12 cellular contexts compared by ENCODE assay signal in genomic region chr19:11423164-11423803, GRCh38. TPM values are rescaled to one million over a fixed set of nuclear protein-coding genes. Genes with fewer than 3 reads are reported as not detected.
DNase-seq lines count a peak whose midpoint lies in the region; ATAC-seq and TF ChIP-seq lines count a peak whose summit lies in the region.
"Had no signal": no experiment of that assay in that cellular context is flagged by ENCODE, and none has a peak within 500 bp of the region (broad histone marks: within the 10 kb centered on the region; RNA-seq: fewer than 3 reads in every experiment).

No MANE protein-coding gene starts in this region.

- no peak overlapping the region for H2AFZ ChIP-seq in osteoblast (ENCODE audit: low read length)

- H3K27me3 ChIP-seq in osteoblast (ENCODE audit: insufficient read depth, low read length): peaks cover 14% of the 10 kb centered on the region

- H3K4me3 ChIP-seq in osteoblast (ENCODE audit: insufficient read depth, low read length): no peak overlapping the region

- DNase-seq in activated naive CD4-positive, alpha-beta T cell treated with Interleukin-2 at 50 U/mL for 16 hours: no peak
- no peak for DNase-seq in T-cell
- DNase-seq in osteoblast (ENCODE audit: insufficient read length, low spot score, missing footprints): peak; percentile 83
- no peak for DNase-seq in NCI-H446 treated with DMSO at 0.1 percent for 48 hours (lab: John Stamatoyannopoulos, UW)
- DNase-seq: activated T-cell treated with anti-CD3 and anti-CD28 coated beads, Interleukin-2, amount 50 U/mL, for 24 hours; dorsolateral prefrontal cortex; left lung; PC-3; transverse colon had no signal

- no peak overlapping the region for H3K4me2 ChIP-seq in osteoblast (ENCODE audit: insufficient read depth, low read length)

- no peak for ATAC-seq in T-cell (replicated peaks in 1 of 4)
- no peak for ATAC-seq in GM18873 (IDR thresholded peaks at IDR 0.05; ENCODE audit: low FRiP score, unreplicated experiment)
- ATAC-seq: PC-3 had no signal

- H4K20me1 ChIP-seq in osteoblast (ENCODE audit: insufficient read depth, low read length): no peaks in the 10 kb centered on the region

- no peak for TF ChIP-seq CTCF in osteoblast (IDR thresholded peaks at IDR 0.05; ENCODE audit: extremely low read depth, low read depth, low read length)

- peak overlapping the region; percentile 71 for H3K4me3 Mint-ChIP-seq in activated naive CD4-positive, alpha-beta T cell treated with anti-CD3 and anti-CD28 coated beads, Interleukin-2, amount 50 U/mL, for 24 hours
- peak overlapping the region in 2 of 3 donors; percentile 56 to 80 for H3K4me3 Mint-ChIP-seq in T-cell

- no peaks in the 10 kb centered on the region for H3K9me3 Mint-ChIP-seq in activated naive CD4-positive, alpha-beta T cell treated with anti-CD3 and anti-CD28 coated beads, Interleukin-2, amount 50 U/mL, for 24 hours
- H3K9me3 Mint-ChIP-seq in T-cell: no peaks in the 10 kb centered on the region
- H3K9me3 Mint-ChIP-seq: activated T-cell treated with anti-CD3 and anti-CD28 coated beads, Interleukin-2, amount 50 U/mL, for 24 hours had no signal

- CTCF ChIA-PET in T-cell (lab: Charles Lee): interaction anchor here in 1 of 2 donors (0.6 to 1.7 kb wide), 2 partner anchors 48 to 227 kb away, joined by 5 to 9 read pairs; partner anchors contain the start of gene SWSAP1

- H3K4me1 Mint-ChIP-seq in activated naive CD4-positive, alpha-beta T cell treated with anti-CD3 and anti-CD28 coated beads, Interleukin-2, amount 50 U/mL, for 24 hours: peaks cover 38% of the 10 kb centered on the region
- peaks cover 33 to 43% (median 38%) of the 10 kb centered on the region in 3 donors for H3K4me1 Mint-ChIP-seq in T-cell

- no peaks in the 10 kb centered on the region for H3K9me3 ChIP-seq in osteoblast (ENCODE audit: low read depth, low read length)
- H3K9me3 ChIP-seq: left lung, transverse colon had no signal

- H3K36me3 Mint-ChIP-seq in activated naive CD4-positive, alpha-beta T cell treated with anti-CD3 and anti-CD28 coated beads, Interleukin-2, amount 50 U/mL, for 24 hours: no peaks in the 10 kb centered on the region
- no peaks in the 10 kb centered on the region for H3K36me3 Mint-ChIP-seq in T-cell

- H3K27me3 Mint-ChIP-seq in activated naive CD4-positive, alpha-beta T cell treated with anti-CD3 and anti-CD28 coated beads, Interleukin-2, amount 50 U/mL, for 24 hours: peaks cover 31% of the 10 kb centered on the region
- H3K27me3 Mint-ChIP-seq in T-cell: peaks cover 40 to 50% of the 10 kb centered on the region in 2 donors

- H3K79me2 ChIP-seq in osteoblast (ENCODE audit: insufficient read depth, low read length): no peaks in the 10 kb centered on the region

- H3K36me3 ChIP-seq in osteoblast (ENCODE audit: insufficient read depth, low read length): no peaks in the 10 kb centered on the region
- H3K36me3 ChIP-seq: left lung, transverse colon had no signal

- H3K27ac ChIP-seq in osteoblast (ENCODE audit: low read depth, low read length): no peak overlapping the region
- H3K27ac ChIP-seq: dorsolateral prefrontal cortex, KMS-11 had no signal

- POLR2A ChIA-PET in T-cell (lab: Charles Lee): interaction anchor here (0.5 to 0.6 kb wide), 3 partner anchors 38 to 141 kb away, joined by 3 to 4 read pairs (median 3); partner anchors contain the start of gene CCDC159 (in 1 of the 2)

- H3K4me1 ChIP-seq in osteoblast (ENCODE audit: insufficient read depth, low read length): peaks cover 7% of the 10 kb centered on the region

- no peak overlapping the region for H3K27ac Mint-ChIP-seq in activated naive CD4-positive, alpha-beta T cell treated with anti-CD3 and anti-CD28 coated beads, Interleukin-2, amount 50 U/mL, for 24 hours
- H3K27ac Mint-ChIP-seq in T-cell: no peak overlapping the region
- H3K27ac Mint-ChIP-seq: activated T-cell treated with anti-CD3 and anti-CD28 coated beads, Interleukin-2, amount 50 U/mL, for 24 hours had no signal

RNA-seq across cellular contexts. Expression of gene RGL3, which starts 4.2 kb away (rescaled TPM):
- total RNA-seq in T-cell: under 1 TPM in 3 of 5 donors, not detected in 2; 0.22 to 0.72 (median 0.50) TPM
- 0.29 and 0.36 TPM in 2 replicates for total RNA-seq in osteoblast

RNA-seq across cellular contexts. Expression of gene ODAD3, which starts 11.6 kb away (rescaled TPM):
- total RNA-seq in T-cell (under 1 TPM in 1 of 5 donors, not detected in 4; 0.20 TPM), osteoblast (under 0.01 TPM in 2 replicates)

RNA-seq across cellular contexts. Expression of gene PRKCSH, which starts 12.2 kb away (rescaled TPM):
- 100 to 1,000 TPM; 248 to 382 (median 334) TPM for total RNA-seq in T-cell
- 117 and 119 TPM in 2 replicates for total RNA-seq in osteoblast

RNA-seq across cellular contexts. Expression of gene EPOR, which starts 39.2 kb away (rescaled TPM):
- total RNA-seq in T-cell (10 to 100 TPM in 1 of 5 donors, 1 to 10 TPM in 4; 5.9 to 11.0 (median 6.7) TPM), osteoblast (1.8 and 2.5 TPM in 2 replicates)

RNA-seq across cellular contexts. Expression of gene SWSAP1, which starts 48.8 kb away (rescaled TPM):
- 1 to 10 TPM; 1.6 to 5.5 (median 4.3) TPM for total RNA-seq in T-cell
- 0.72 and 0.88 TPM in 2 replicates for total RNA-seq in osteoblast
